In the genomic region with DNA sequence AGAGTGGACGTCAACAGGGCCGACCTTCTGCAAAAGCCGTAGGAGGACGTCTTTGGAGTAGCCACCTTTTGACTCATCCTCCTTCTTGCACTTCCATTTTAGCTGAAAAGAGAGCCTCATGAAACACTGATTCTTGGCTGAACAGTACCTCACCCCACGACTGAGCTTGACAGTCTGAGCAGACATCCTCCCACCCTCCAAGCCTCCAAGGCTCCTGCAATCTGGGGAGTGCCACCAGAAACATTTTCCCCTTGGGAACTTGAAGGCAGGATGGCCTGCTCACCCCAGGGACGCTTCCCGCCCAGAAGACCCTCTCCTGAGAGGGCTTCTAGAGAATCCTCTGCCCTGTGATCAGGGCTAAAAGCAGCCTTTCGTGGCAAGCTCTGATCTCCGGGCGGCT, we compare ENCODE assay signal across 13 cellular contexts.
"Had no signal": no experiment of that assay in that cellular context is flagged by ENCODE, and none has a peak within 500 bp of the region (broad histone marks: within the 10 kb centered on the region; RNA-seq: fewer than 3 reads in every experiment).

No MANE protein-coding gene starts in this region.

- H3K27ac ChIP-seq: colonic mucosa, heart left ventricle had no signal

- H3K36me3 Mint-ChIP-seq: type B pancreatic cell had no signal

- H3K9me3 Mint-ChIP-seq: mesothelial cell of epicardium, nephron, type B pancreatic cell had no signal

- H3K27me3 Mint-ChIP-seq: type B pancreatic cell had no signal

- H3K27ac Mint-ChIP-seq: mesothelial cell of epicardium, nephron, type B pancreatic cell had no signal

- DNase-seq: colonic mucosa; dermis blood vessel endothelial cell; foreskin melanocyte; heart left ventricle; hippocampal formation; kidney glomerular epithelial cell; stimulated activated CD4-positive, alpha-beta T cell treated with anti-CD3 and anti-CD28 coated beads, Interleukin-2, amount 100 ng/mL, for 24 hours; stimulated activated CD4-positive, alpha-beta T cell treated with anti-CD3 and anti-CD28 coated beads, Interleukin-4, amount 100 ng/mL, for 4 hours; stimulated activated naive CD4-positive, alpha-beta T cell treated with Interleukin-2 at 50 U/mL for 16 hours had no signal

- ATAC-seq: heart left ventricle, sciatic nerve had no signal

- H3K4me3 Mint-ChIP-seq: mesothelial cell of epicardium, nephron, type B pancreatic cell had no signal
